Comparison of ENCODE assay signal across 17 cellular contexts in the genomic region with DNA sequence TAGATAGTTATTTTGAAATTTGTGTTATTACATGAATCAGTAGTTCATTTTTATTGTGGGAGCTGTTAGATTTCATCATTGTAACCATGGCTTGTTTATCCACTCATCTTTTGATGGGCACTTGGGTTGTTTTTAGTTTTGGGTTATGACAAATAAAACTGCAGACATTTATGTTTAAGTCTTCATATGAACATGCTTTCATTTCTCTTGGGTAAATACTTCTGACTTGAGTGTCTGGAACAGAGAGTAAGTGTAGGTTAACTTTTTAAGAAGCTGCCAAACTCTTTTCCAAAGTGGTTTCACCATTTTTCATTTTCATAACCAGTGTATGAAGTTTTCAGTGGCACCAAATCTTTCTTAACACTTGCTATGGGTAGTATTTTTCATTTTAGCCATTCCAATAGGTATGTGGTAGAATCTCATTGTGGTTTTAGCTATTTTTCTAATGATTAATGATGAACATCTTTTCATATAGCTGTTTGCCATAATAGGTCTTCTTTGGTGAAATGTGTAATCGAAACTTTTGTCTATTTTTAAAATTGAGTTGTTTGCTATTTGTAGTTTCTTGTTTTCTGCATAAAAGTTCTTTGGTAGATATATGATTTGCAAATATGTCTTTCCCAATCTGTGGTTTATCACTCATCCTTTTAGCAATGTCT. TPM values are rescaled to one million over a fixed set of nuclear protein-coding genes. Genes with fewer than 3 reads are reported as not detected.
DNase-seq lines count a peak whose midpoint lies in the region; ATAC-seq, FAIRE-seq and TF ChIP-seq lines count a peak whose summit lies in the region.
"Had no signal": no experiment of that assay in that cellular context is flagged by ENCODE, and none has a peak within 500 bp of the region (broad histone marks: within the 10 kb centered on the region; RNA-seq: fewer than 3 reads in every experiment).

No MANE protein-coding gene starts in this region.

- no peak overlapping the region for H2AFZ ChIP-seq in GM23338
- H2AFZ ChIP-seq in Karpas-422 (ENCODE audit: low read length): no peak overlapping the region

- H3K4me3 Mint-ChIP-seq in GM23338: no peak overlapping the region
- H3K4me3 Mint-ChIP-seq in activated naive CD4-positive, alpha-beta T cell treated with anti-CD3 and anti-CD28 coated beads, Interleukin-2, amount 10 ng/mL, durations not matched to agents 7 days and 5 days: no peak overlapping the region
- H3K4me3 Mint-ChIP-seq: B cell had no signal

- no peak for TF ChIP-seq POLR2A in GM12892 (IDR thresholded peaks at IDR 0.05; ENCODE audit: low read depth, low read length)

- peaks cover 62% of the 10 kb centered on the region for H3K79me2 ChIP-seq in GM23338 (replicated peaks; ENCODE audit: insufficient read depth)
- H3K79me2 ChIP-seq in Karpas-422 (ENCODE audit: low read length): no peaks in the 10 kb centered on the region

- CTCF ChIA-PET in activated naive CD4-positive, alpha-beta T cell treated with anti-CD3 and anti-CD28 coated beads, Interleukin-2, amount 10 ng/mL, durations not matched to agents 7 days and 5 days (lab: Charles Lee): interaction anchor here (1.0 kb wide), 1 partner anchor 26 kb away, joined by 4 read pairs; no protein-coding TSS in a partner anchor

- peak; percentile 9 for FAIRE-seq in GM12892 (lab: Jason Lieb, UNC)
- FAIRE-seq: bronchial epithelial cell had no signal

- H3K4me3 ChIP-seq in GM23338: no peak overlapping the region
- H3K4me3 ChIP-seq in Karpas-422 (ENCODE audit: low read length): no peak overlapping the region

- H3K36me3 Mint-ChIP-seq in GM23338 (ENCODE audit: low read depth): peaks cover 40% of the 10 kb centered on the region
- H3K36me3 Mint-ChIP-seq in activated naive CD4-positive, alpha-beta T cell treated with anti-CD3 and anti-CD28 coated beads, Interleukin-2, amount 10 ng/mL, durations not matched to agents 7 days and 5 days: peaks cover 18% of the 10 kb centered on the region

- peaks cover 24% of the 10 kb centered on the region; the same call in 1 of the 2 replicates for H3K36me3 ChIP-seq in GM23338 (ENCODE audit: insufficient read depth)
- no peaks in the 10 kb centered on the region for H3K36me3 ChIP-seq in Karpas-422 (ENCODE audit: insufficient read depth, low read length)

- H3K9me3 Mint-ChIP-seq in GM23338: peaks cover 37% of the 10 kb centered on the region
- H3K9me3 Mint-ChIP-seq in activated naive CD4-positive, alpha-beta T cell treated with anti-CD3 and anti-CD28 coated beads, Interleukin-2, amount 10 ng/mL, durations not matched to agents 7 days and 5 days: peaks cover 26% of the 10 kb centered on the region

- no peaks in the 10 kb centered on the region for H3K27me3 Mint-ChIP-seq in GM23338 (ENCODE audit: insufficient read depth, low read depth, poor library complexity)
- H3K27me3 Mint-ChIP-seq in activated naive CD4-positive, alpha-beta T cell treated with anti-CD3 and anti-CD28 coated beads, Interleukin-2, amount 10 ng/mL, durations not matched to agents 7 days and 5 days: no peaks in the 10 kb centered on the region
- H3K27me3 Mint-ChIP-seq: B cell had no signal

- H3K9ac ChIP-seq in Karpas-422 (ENCODE audit: low read length): no peak overlapping the region

- H3K4me2 ChIP-seq in GM23338 (0 out of 2 replicates have a peak overlapping the region, but pooled peaks have one; percentile 40), Karpas-422 (ENCODE audit: low read depth, low read length, poor library complexity, severe bottlenecking) (no peak overlapping the region)

- H3K9me2 ChIP-seq in GM23338 (ENCODE audit: insufficient read depth) (no peaks in the 10 kb centered on the region), Karpas-422 (replicated peaks; ENCODE audit: insufficient read depth, low read length) (no peaks in the 10 kb centered on the region)

- TF ChIP-seq CTCF in GM23338 (conservative IDR thresholded peaks at IDR 0.05; ENCODE audit: low read depth in 2 of 2): no peak

- H3K27ac ChIP-seq in GM23338 (ENCODE audit: low read depth): no peak overlapping the region
- H3K27ac ChIP-seq in Karpas-422 (ENCODE audit: low read length): no peak overlapping the region

- peaks cover 16% of the 10 kb centered on the region for H3K4me1 ChIP-seq in GM23338 (ENCODE audit: insufficient read depth)
- no peaks in the 10 kb centered on the region for H3K4me1 ChIP-seq in Karpas-422 (ENCODE audit: low read length)

- H3K27me3 ChIP-seq in GM23338 (ENCODE audit: insufficient read depth) (no peaks in the 10 kb centered on the region), Karpas-422 (ENCODE audit: low read length) (no peaks in the 10 kb centered on the region)

- no peak for DNase-seq in GM12892 (ENCODE audit: insufficient read length)
- no peak for DNase-seq in GM23338 (ENCODE audit: low spot score)
- DNase-seq in retina: no peak
- DNase-seq in NCI-H187 treated with DMSO at 0.1 percent for 48 hours (lab: John Stamatoyannopoulos, UW): no peak
- no peak for DNase-seq in Karpas-422
- no peak for DNase-seq in activated naive CD4-positive, alpha-beta T cell treated with anti-CD3 and anti-CD28 coated beads, Interleukin-2, amount 10 ng/mL, durations not matched to agents 7 days and 5 days
- DNase-seq: activated gamma-delta T cell treated with Interleukin-2 at 50 U/mL for 16 hours, DMS53, IMR-90, mesenchymal stem cell, NCI-H1436 treated with DMSO at 0.1 percent for 48 hours, NCI-H510A treated with DMSO at 0.1 percent for 48 hours had no signal

- no peak overlapping the region; the same call in 1 of the 2 replicates for H3K27ac Mint-ChIP-seq in GM23338
- no peak overlapping the region for H3K27ac Mint-ChIP-seq in activated naive CD4-positive, alpha-beta T cell treated with anti-CD3 and anti-CD28 coated beads, Interleukin-2, amount 10 ng/mL, durations not matched to agents 7 days and 5 days
- H3K27ac Mint-ChIP-seq: B cell had no signal

- no peaks in the 10 kb centered on the region for H4K20me1 ChIP-seq in GM23338 (replicated peaks; ENCODE audit: insufficient read depth)
- no peaks in the 10 kb centered on the region; the same call in 1 of the 2 replicates for H4K20me1 ChIP-seq in Karpas-422 (ENCODE audit: insufficient read depth, low read depth, low read length)

- H3K9me3 ChIP-seq in Karpas-422 (ENCODE audit: low read length): no peaks in the 10 kb centered on the region

- peak; percentile 47 for ATAC-seq in GM19035 (IDR thresholded peaks at IDR 0.05; ENCODE audit: unreplicated experiment)
- no peak for ATAC-seq in GM23338
- peak; percentile 76 for ATAC-seq in HG03432 (IDR thresholded peaks at IDR 0.05; ENCODE audit: unreplicated experiment)
- ATAC-seq: Panc1 had no signal

- no peaks in the 10 kb centered on the region for H3F3A ChIP-seq in GM23338 (replicated peaks; ENCODE audit: low read depth)

- H3K4me1 Mint-ChIP-seq in GM23338: peaks cover 25% of the 10 kb centered on the region
- no peaks in the 10 kb centered on the region for H3K4me1 Mint-ChIP-seq in activated naive CD4-positive, alpha-beta T cell treated with anti-CD3 and anti-CD28 coated beads, Interleukin-2, amount 10 ng/mL, durations not matched to agents 7 days and 5 days

TF ChIP-seq in GM23338, 12 proteins besides CTCF, POLR2A, EP300 and RAD21 (continues in another document):
- TF ChIP-seq JUNB (IDR thresholded peaks at IDR 0.05; ENCODE audit: unreplicated experiment) (no peak), ETS1 (IDR thresholded peaks at IDR 0.05) (no peak), EZH2phosphoT487 (IDR thresholded peaks at IDR 0.05; ENCODE audit: unreplicated experiment) (no peak)

RNA-seq across cellular contexts. Expression of gene SLAIN1, which starts 17.9 kb away (rescaled TPM):
- polyA plus RNA-seq in GM12892 (2012; ENCODE audit: missing spikeins): 70.8 TPM
- 44.2 and 65.8 TPM in 2 replicates for total RNA-seq in GM23338 (2014; rRNA removed; shearing (Covaris generic))
- 16.3 and 18.5 TPM in 2 replicates for polyA plus RNA-seq in GM23338 (2016; fragmentation: Nextera tagmentation; extraction: Ambion mirVana)
- 4.4 and 7.1 TPM in 2 replicates for total RNA-seq in Karpas-422 (2014; rRNA removed; shearing (Covaris generic); ENCODE audit: low replicate concordance)
